In genomic region chr15:68205949-68206539, GRCh38 we compare ENCODE assay signal across 8 cellular contexts. TPM values are rescaled to one million over a fixed set of nuclear protein-coding genes. Genes with fewer than 3 reads are reported as not detected.
DNase-seq lines count a peak whose midpoint lies in the region; ATAC-seq and TF ChIP-seq lines count a peak whose summit lies in the region.

No MANE protein-coding gene starts in this region.

- TF ChIP-seq EP300 in tibial nerve (IDR thresholded peaks at IDR 0.05) = peak in 1 of 2 donors; percentile 62

- H3K4me3 Mint-ChIP-seq in activated CD4-positive, alpha-beta memory T cell treated with anti-CD3 and anti-CD28 coated beads, Interleukin-2, amount 10 ng/mL, durations not matched to agents 7 days and 5 days = peak overlapping the region; percentile 67
- H3K4me3 Mint-ChIP-seq in activated CD4-positive, alpha-beta memory T cell treated with anti-CD3 and anti-CD28 coated beads for 36 hours = no peak overlapping the region

- H3K27ac Mint-ChIP-seq in activated CD4-positive, alpha-beta memory T cell treated with anti-CD3 and anti-CD28 coated beads, Interleukin-2, amount 10 ng/mL, durations not matched to agents 7 days and 5 days = peak overlapping the region; percentile 68
- H3K27ac Mint-ChIP-seq in activated CD4-positive, alpha-beta memory T cell treated with anti-CD3 and anti-CD28 coated beads for 36 hours = no peak overlapping the region

- no peaks in the 10 kb centered on the region for H3K9me3 Mint-ChIP-seq in activated CD4-positive, alpha-beta memory T cell treated with anti-CD3 and anti-CD28 coated beads, Interleukin-2, amount 10 ng/mL, durations not matched to agents 7 days and 5 days
- H3K9me3 Mint-ChIP-seq in activated CD4-positive, alpha-beta memory T cell treated with anti-CD3 and anti-CD28 coated beads for 36 hours = no peaks in the 10 kb centered on the region

- H3K36me3 ChIP-seq in body of pancreas (replicated peaks in 1 of 2; ENCODE audit: insufficient read depth in 1 of 2, low read depth in 2 of 2) (no peaks in the 10 kb centered on the region), right lobe of liver (no peaks in the 10 kb centered on the region), tibial nerve (peaks cover 0 to 13% (median 0%) of the 10 kb centered on the region in 3 donors)

- CTCF ChIA-PET in activated CD4-positive, alpha-beta memory T cell treated with anti-CD3 and anti-CD28 coated beads, Interleukin-2, amount 10 ng/mL, durations not matched to agents 7 days and 5 days (lab: Charles Lee) = no interaction called here
- CTCF ChIA-PET in activated CD4-positive, alpha-beta memory T cell treated with anti-CD3 and anti-CD28 coated beads for 36 hours (lab: Charles Lee) = no interaction called here

- intact Hi-C loops in activated CD4-positive, alpha-beta memory T cell treated with anti-CD3 and anti-CD28 coated beads for 36 hours (cut with micrococcal nuclease) = no loop called here
- intact Hi-C loops in body of pancreas (cut with DNase I) = no loop called here
- intact Hi-C loops in right lobe of liver (cut with DNase I) = no loop called here

- 60 to 90% methylated on average over 10 to 14 of the region's 14 CpGs for WGBS in body of pancreas, 2 donors
- WGBS in right lobe of liver (ENCODE audit: insufficient coverage, low coverage, low lambda C conversion rate, missing lambda C conversion rate) = 60% methylated on average over 1 of the region's 14 CpGs
- 54 to 65% methylated on average over 11 to 14 of the region's 14 CpGs for WGBS in tibial nerve, 2 donors

- POLR2A ChIA-PET in activated CD4-positive, alpha-beta memory T cell treated with anti-CD3 and anti-CD28 coated beads, Interleukin-2, amount 10 ng/mL, durations not matched to agents 7 days and 5 days (lab: Charles Lee) = interaction anchor here (1.0 to 1.2 kb wide), 3 partner anchors 9 to 13 kb away, joined by 3 read pairs; no protein-coding TSS in a partner anchor
- POLR2A ChIA-PET in activated CD4-positive, alpha-beta memory T cell treated with anti-CD3 and anti-CD28 coated beads for 36 hours (lab: Charles Lee) = interaction anchor here (0.6 kb wide), 1 partner anchor 73 kb away, joined by 3 read pairs; no protein-coding TSS in a partner anchor

- H3K4me1 ChIP-seq in body of pancreas (peaks cover 46% of the 10 kb centered on the region), right lobe of liver (peaks cover 0 to 12% (median 5%) of the 10 kb centered on the region in 4 donors), tibial nerve (peaks cover 0 to 46% (median 19%) of the 10 kb centered on the region in 4 donors)

- TF ChIP-seq CTCF in body of pancreas (IDR thresholded peaks at IDR 0.05) (no peak), right lobe of liver (IDR thresholded peaks at IDR 0.05) (no peak), tibial nerve (IDR thresholded peaks at IDR 0.05) (no peak)

- H3K4me3 ChIP-seq in body of pancreas = no peak overlapping the region
- H3K4me3 ChIP-seq in right lobe of liver = peak overlapping the region in 1 of 3 donors; percentile 43
- peak overlapping the region in 2 of 4 donors; percentile 20 to 39 for H3K4me3 ChIP-seq in tibial nerve

- TF ChIP-seq POLR2A in body of pancreas (IDR thresholded peaks at IDR 0.05) (no peak), right lobe of liver (IDR thresholded peaks at IDR 0.05) (no peak), tibial nerve (IDR thresholded peaks at IDR 0.05) (no peak)

- H3K27me3 ChIP-seq in body of pancreas (no peaks in the 10 kb centered on the region), right lobe of liver (no peaks in the 10 kb centered on the region), tibial nerve (no peaks in the 10 kb centered on the region)

- no peak for DNase-seq in activated CD4-positive, alpha-beta memory T cell treated with anti-CD3 and anti-CD28 coated beads, Interleukin-2, amount 10 ng/mL, durations not matched to agents 7 days and 5 days
- no peak for DNase-seq in activated CD4-positive, alpha-beta memory T cell treated with anti-CD3 and anti-CD28 coated beads for 36 hours
- DNase-seq in body of pancreas = peak in 2 of 4 donors; percentile 35 to 76
- peak; percentile 74 to 81 (median 75) for DNase-seq in right lobe of liver
- peak in 1 of 2 donors; percentile 53 for DNase-seq in tibial nerve (ENCODE audit: low spot score in 2 of 2)
- DNase-seq in NCI-H1436 treated with DMSO at 0.1 percent for 48 hours (lab: John Stamatoyannopoulos, UW) = no peak

- H3K4me1 Mint-ChIP-seq in activated CD4-positive, alpha-beta memory T cell treated with anti-CD3 and anti-CD28 coated beads, Interleukin-2, amount 10 ng/mL, durations not matched to agents 7 days and 5 days = peaks cover 47% of the 10 kb centered on the region
- H3K4me1 Mint-ChIP-seq in activated CD4-positive, alpha-beta memory T cell treated with anti-CD3 and anti-CD28 coated beads for 36 hours (ENCODE audit: low read depth) = peaks cover 23% of the 10 kb centered on the region

- peak overlapping the region; percentile 67 to 82 (median 78) for H3K27ac ChIP-seq in body of pancreas
- peak overlapping the region in 2 of 3 donors; percentile 33 to 66 for H3K27ac ChIP-seq in right lobe of liver
- H3K27ac ChIP-seq in tibial nerve = peak overlapping the region in 3 of 4 donors; percentile 69 to 76 (median 72)

- no peaks in the 10 kb centered on the region for H3K27me3 Mint-ChIP-seq in activated CD4-positive, alpha-beta memory T cell treated with anti-CD3 and anti-CD28 coated beads, Interleukin-2, amount 10 ng/mL, durations not matched to agents 7 days and 5 days
- no peaks in the 10 kb centered on the region for H3K27me3 Mint-ChIP-seq in activated CD4-positive, alpha-beta memory T cell treated with anti-CD3 and anti-CD28 coated beads for 36 hours

- no peak for ATAC-seq in body of pancreas
- peak; percentile 41 to 63 (median 56) for ATAC-seq in right lobe of liver
- ATAC-seq in GM21515 (IDR thresholded peaks at IDR 0.05; ENCODE audit: unreplicated experiment) = no peak
- ATAC-seq in HG03045 (IDR thresholded peaks at IDR 0.05; ENCODE audit: unreplicated experiment) = no peak

- H3K9me3 ChIP-seq in body of pancreas (no peaks in the 10 kb centered on the region), right lobe of liver (no peaks in the 10 kb centered on the region), tibial nerve (no peaks in the 10 kb centered on the region)

- H3K36me3 Mint-ChIP-seq in activated CD4-positive, alpha-beta memory T cell treated with anti-CD3 and anti-CD28 coated beads, Interleukin-2, amount 10 ng/mL, durations not matched to agents 7 days and 5 days (ENCODE audit: low read depth) = no peaks in the 10 kb centered on the region
- H3K36me3 Mint-ChIP-seq in activated CD4-positive, alpha-beta memory T cell treated with anti-CD3 and anti-CD28 coated beads for 36 hours = no peaks in the 10 kb centered on the region

RNA-seq across cellular contexts. Expression of gene CALML4, which starts 0.9 kb away (rescaled TPM):
- total RNA-seq in activated CD4-positive, alpha-beta memory T cell treated with anti-CD3 and anti-CD28 coated beads, Interleukin-2, amount 10 ng/mL, durations not matched to agents 7 days and 5 days = 10 to 100 TPM; 12.9 to 13.1 TPM
- total RNA-seq in activated CD4-positive, alpha-beta memory T cell treated with anti-CD3 and anti-CD28 coated beads for 36 hours = 1 to 10 TPM; 5.3 to 7.0 TPM
- 10 to 100 TPM in 1 of 2 donors, 1 to 10 TPM in 1; 3.3 to 12.7 TPM for total RNA-seq in body of pancreas
- total RNA-seq in right lobe of liver = 1 to 10 TPM; 3.3 to 9.8 (median 6.1) TPM
- total RNA-seq in tibial nerve = 10 to 100 TPM in 3 of 4 donors, 1 to 10 TPM in 1; 7.5 to 27.1 (median 13.6) TPM

RNA-seq across cellular contexts. Expression of gene CLN6, which starts 23.5 kb away (rescaled TPM):
- total RNA-seq in activated CD4-positive, alpha-beta memory T cell treated with anti-CD3 and anti-CD28 coated beads, Interleukin-2, amount 10 ng/mL, durations not matched to agents 7 days and 5 days = 10 to 100 TPM; 40.0 to 41.3 TPM
- 10 to 100 TPM; 32.9 to 34.2 TPM for total RNA-seq in activated CD4-positive, alpha-beta memory T cell treated with anti-CD3 and anti-CD28 coated beads for 36 hours
- total RNA-seq in body of pancreas = 10 to 100 TPM; 12.7 to 21.1 TPM
- 10 to 100 TPM; 10.7 to 24.3 (median 15.2) TPM for total RNA-seq in right lobe of liver
- 10 to 100 TPM; 10.0 to 28.8 (median 16.3) TPM for total RNA-seq in tibial nerve

Comparison
In these comparisons a context has a peak if more than half of its experiments do, and no peak if none do; other contexts are left out.
1. DNase-seq: peak in right lobe of liver (3 of 3); none in activated CD4-positive, alpha-beta memory T cell treated with anti-CD3 and anti-CD28 coated beads, Interleukin-2, amount 10 ng/mL, durations not matched to agents 7 days and 5 days (single experiment), activated CD4-positive, alpha-beta memory T cell treated with anti-CD3 and anti-CD28 coated beads for 36 hours (single experiment) and NCI-H1436 treated with DMSO at 0.1 percent for 48 hours (single experiment).
2. ATAC-seq: peak in right lobe of liver (4 of 4); none in body of pancreas (single experiment), GM21515 (single experiment) and HG03045 (single experiment).
3. Peak in every context shown above with its lines, with median percentiles within 50 percentile points of each other: H3K27ac ChIP-seq.